ENCODE assay signal across 2 cellular contexts in the genomic region with DNA sequence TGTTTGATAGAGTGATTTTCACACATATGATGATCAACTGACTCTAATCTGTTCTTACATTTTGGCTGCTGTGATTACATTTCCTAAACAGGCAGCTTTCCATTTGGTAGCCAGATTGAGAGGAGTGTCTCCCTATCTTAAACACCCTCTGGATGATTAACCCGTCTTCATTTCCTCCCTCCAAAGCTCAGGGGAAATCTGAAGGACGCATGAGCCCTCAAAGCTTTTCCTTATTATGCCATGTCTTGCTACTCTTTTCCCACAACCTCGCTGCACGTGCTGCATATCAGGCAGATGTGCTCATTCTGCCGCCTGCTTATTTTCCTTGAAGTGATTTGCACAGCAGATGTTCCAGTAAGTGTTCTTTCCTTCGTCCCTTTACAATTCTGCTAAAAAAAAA.
TF ChIP-seq lines count a peak whose summit lies in the region.

No MANE protein-coding gene starts in this region.

TF ChIP-seq in GM23338, 12 proteins besides CTCF, POLR2A, EP300 and RAD21 (continues in another document):
- TF ChIP-seq ZNF114 (CRISPR knock-in tag; IDR thresholded peaks at IDR 0.05) (no peak), JUNB (IDR thresholded peaks at IDR 0.05; ENCODE audit: unreplicated experiment) (no peak), EZH2 (IDR thresholded peaks at IDR 0.05; ENCODE audit: low read depth, unreplicated experiment) (no peak), NANOG (IDR thresholded peaks at IDR 0.05; ENCODE audit: borderline replicate concordance) (no peak), STAT1 (IDR thresholded peaks at IDR 0.05; ENCODE audit: unreplicated experiment) (no peak), ZNF331 (CRISPR knock-in tag; IDR thresholded peaks at IDR 0.05; ENCODE audit: low read depth) (no peak), EZH2phosphoT487 (IDR thresholded peaks at IDR 0.05; ENCODE audit: unreplicated experiment) (no peak), POLR2AphosphoS5 (IDR thresholded peaks at IDR 0.05; ENCODE audit: low read depth) (no peak)
- TF ChIP-seq, protein P1, sequence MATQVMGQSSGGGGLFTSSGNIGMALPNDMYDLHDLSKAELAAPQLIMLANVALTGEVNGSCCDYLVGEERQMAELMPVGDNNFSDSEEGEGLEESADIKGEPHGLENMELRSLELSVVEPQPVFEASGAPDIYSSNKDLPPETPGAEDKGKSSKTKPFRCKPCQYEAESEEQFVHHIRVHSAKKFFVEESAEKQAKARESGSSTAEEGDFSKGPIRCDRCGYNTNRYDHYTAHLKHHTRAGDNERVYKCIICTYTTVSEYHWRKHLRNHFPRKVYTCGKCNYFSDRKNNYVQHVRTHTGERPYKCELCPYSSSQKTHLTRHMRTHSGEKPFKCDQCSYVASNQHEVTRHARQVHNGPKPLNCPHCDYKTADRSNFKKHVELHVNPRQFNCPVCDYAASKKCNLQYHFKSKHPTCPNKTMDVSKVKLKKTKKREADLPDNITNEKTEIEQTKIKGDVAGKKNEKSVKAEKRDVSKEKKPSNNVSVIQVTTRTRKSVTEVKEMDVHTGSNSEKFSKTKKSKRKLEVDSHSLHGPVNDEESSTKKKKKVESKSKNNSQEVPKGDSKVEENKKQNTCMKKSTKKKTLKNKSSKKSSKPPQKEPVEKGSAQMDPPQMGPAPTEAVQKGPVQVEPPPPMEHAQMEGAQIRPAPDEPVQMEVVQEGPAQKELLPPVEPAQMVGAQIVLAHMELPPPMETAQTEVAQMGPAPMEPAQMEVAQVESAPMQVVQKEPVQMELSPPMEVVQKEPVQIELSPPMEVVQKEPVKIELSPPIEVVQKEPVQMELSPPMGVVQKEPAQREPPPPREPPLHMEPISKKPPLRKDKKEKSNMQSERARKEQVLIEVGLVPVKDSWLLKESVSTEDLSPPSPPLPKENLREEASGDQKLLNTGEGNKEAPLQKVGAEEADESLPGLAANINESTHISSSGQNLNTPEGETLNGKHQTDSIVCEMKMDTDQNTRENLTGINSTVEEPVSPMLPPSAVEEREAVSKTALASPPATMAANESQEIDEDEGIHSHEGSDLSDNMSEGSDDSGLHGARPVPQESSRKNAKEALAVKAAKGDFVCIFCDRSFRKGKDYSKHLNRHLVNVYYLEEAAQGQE (IDR thresholded peaks at IDR 0.05; ENCODE audit: unreplicated experiment) = no peak
- TF ChIP-seq, protein P2, sequence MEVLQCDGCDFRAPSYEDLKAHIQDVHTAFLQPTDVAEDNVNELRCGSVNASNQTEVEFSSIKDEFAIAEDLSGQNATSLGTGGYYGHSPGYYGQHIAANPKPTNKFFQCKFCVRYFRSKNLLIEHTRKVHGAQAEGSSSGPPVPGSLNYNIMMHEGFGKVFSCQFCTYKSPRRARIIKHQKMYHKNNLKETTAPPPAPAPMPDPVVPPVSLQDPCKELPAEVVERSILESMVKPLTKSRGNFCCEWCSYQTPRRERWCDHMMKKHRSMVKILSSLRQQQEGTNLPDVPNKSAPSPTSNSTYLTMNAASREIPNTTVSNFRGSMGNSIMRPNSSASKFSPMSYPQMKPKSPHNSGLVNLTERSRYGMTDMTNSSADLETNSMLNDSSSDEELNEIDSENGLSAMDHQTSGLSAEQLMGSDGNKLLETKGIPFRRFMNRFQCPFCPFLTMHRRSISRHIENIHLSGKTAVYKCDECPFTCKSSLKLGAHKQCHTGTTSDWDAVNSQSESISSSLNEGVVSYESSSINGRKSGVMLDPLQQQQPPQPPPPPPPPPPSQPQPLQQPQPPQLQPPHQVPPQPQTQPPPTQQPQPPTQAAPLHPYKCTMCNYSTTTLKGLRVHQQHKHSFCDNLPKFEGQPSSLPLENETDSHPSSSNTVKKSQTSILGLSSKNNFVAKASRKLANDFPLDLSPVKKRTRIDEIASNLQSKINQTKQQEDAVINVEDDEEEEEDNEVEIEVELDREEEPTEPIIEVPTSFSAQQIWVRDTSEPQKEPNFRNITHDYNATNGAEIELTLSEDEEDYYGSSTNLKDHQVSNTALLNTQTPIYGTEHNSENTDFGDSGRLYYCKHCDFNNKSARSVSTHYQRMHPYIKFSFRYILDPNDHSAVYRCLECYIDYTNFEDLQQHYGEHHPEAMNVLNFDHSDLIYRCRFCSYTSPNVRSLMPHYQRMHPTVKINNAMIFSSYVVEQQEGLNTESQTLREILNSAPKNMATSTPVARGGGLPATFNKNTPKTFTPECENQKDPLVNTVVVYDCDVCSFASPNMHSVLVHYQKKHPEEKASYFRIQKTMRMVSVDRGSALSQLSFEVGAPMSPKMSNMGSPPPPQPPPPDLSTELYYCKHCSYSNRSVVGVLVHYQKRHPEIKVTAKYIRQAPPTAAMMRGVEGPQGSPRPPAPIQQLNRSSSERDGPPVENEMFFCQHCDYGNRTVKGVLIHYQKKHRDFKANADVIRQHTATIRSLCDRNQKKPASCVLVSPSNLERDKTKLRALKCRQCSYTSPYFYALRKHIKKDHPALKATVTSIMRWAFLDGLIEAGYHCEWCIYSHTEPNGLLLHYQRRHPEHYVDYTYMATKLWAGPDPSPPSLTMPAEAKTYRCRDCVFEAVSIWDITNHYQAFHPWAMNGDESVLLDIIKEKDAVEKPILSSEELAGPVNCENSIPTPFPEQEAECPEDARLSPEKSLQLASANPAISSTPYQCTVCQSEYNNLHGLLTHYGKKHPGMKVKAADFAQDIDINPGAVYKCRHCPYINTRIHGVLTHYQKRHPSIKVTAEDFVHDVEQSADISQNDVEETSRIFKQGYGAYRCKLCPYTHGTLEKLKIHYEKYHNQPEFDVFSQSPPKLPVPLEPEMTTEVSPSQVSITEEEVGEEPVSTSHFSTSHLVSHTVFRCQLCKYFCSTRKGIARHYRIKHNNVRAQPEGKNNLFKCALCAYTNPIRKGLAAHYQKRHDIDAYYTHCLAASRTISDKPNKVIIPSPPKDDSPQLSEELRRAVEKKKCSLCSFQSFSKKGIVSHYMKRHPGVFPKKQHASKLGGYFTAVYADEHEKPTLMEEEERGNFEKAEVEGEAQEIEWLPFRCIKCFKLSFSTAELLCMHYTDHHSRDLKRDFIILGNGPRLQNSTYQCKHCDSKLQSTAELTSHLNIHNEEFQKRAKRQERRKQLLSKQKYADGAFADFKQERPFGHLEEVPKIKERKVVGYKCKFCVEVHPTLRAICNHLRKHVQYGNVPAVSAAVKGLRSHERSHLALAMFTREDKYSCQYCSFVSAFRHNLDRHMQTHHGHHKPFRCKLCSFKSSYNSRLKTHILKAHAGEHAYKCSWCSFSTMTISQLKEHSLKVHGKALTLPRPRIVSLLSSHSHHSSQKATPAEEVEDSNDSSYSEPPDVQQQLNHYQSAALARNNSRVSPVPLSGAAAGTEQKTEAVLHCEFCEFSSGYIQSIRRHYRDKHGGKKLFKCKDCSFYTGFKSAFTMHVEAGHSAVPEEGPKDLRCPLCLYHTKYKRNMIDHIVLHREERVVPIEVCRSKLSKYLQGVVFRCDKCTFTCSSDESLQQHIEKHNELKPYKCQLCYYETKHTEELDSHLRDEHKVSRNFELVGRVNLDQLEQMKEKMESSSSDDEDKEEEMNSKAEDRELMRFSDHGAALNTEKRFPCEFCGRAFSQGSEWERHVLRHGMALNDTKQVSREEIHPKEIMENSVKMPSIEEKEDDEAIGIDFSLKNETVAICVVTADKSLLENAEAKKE (CRISPR knock-in tag; IDR thresholded peaks at IDR 0.05) = no peak

TF ChIP-seq in H1, 55 proteins besides CTCF, POLR2A, EP300 and RAD21:
- TF ChIP-seq, protein P3, sequence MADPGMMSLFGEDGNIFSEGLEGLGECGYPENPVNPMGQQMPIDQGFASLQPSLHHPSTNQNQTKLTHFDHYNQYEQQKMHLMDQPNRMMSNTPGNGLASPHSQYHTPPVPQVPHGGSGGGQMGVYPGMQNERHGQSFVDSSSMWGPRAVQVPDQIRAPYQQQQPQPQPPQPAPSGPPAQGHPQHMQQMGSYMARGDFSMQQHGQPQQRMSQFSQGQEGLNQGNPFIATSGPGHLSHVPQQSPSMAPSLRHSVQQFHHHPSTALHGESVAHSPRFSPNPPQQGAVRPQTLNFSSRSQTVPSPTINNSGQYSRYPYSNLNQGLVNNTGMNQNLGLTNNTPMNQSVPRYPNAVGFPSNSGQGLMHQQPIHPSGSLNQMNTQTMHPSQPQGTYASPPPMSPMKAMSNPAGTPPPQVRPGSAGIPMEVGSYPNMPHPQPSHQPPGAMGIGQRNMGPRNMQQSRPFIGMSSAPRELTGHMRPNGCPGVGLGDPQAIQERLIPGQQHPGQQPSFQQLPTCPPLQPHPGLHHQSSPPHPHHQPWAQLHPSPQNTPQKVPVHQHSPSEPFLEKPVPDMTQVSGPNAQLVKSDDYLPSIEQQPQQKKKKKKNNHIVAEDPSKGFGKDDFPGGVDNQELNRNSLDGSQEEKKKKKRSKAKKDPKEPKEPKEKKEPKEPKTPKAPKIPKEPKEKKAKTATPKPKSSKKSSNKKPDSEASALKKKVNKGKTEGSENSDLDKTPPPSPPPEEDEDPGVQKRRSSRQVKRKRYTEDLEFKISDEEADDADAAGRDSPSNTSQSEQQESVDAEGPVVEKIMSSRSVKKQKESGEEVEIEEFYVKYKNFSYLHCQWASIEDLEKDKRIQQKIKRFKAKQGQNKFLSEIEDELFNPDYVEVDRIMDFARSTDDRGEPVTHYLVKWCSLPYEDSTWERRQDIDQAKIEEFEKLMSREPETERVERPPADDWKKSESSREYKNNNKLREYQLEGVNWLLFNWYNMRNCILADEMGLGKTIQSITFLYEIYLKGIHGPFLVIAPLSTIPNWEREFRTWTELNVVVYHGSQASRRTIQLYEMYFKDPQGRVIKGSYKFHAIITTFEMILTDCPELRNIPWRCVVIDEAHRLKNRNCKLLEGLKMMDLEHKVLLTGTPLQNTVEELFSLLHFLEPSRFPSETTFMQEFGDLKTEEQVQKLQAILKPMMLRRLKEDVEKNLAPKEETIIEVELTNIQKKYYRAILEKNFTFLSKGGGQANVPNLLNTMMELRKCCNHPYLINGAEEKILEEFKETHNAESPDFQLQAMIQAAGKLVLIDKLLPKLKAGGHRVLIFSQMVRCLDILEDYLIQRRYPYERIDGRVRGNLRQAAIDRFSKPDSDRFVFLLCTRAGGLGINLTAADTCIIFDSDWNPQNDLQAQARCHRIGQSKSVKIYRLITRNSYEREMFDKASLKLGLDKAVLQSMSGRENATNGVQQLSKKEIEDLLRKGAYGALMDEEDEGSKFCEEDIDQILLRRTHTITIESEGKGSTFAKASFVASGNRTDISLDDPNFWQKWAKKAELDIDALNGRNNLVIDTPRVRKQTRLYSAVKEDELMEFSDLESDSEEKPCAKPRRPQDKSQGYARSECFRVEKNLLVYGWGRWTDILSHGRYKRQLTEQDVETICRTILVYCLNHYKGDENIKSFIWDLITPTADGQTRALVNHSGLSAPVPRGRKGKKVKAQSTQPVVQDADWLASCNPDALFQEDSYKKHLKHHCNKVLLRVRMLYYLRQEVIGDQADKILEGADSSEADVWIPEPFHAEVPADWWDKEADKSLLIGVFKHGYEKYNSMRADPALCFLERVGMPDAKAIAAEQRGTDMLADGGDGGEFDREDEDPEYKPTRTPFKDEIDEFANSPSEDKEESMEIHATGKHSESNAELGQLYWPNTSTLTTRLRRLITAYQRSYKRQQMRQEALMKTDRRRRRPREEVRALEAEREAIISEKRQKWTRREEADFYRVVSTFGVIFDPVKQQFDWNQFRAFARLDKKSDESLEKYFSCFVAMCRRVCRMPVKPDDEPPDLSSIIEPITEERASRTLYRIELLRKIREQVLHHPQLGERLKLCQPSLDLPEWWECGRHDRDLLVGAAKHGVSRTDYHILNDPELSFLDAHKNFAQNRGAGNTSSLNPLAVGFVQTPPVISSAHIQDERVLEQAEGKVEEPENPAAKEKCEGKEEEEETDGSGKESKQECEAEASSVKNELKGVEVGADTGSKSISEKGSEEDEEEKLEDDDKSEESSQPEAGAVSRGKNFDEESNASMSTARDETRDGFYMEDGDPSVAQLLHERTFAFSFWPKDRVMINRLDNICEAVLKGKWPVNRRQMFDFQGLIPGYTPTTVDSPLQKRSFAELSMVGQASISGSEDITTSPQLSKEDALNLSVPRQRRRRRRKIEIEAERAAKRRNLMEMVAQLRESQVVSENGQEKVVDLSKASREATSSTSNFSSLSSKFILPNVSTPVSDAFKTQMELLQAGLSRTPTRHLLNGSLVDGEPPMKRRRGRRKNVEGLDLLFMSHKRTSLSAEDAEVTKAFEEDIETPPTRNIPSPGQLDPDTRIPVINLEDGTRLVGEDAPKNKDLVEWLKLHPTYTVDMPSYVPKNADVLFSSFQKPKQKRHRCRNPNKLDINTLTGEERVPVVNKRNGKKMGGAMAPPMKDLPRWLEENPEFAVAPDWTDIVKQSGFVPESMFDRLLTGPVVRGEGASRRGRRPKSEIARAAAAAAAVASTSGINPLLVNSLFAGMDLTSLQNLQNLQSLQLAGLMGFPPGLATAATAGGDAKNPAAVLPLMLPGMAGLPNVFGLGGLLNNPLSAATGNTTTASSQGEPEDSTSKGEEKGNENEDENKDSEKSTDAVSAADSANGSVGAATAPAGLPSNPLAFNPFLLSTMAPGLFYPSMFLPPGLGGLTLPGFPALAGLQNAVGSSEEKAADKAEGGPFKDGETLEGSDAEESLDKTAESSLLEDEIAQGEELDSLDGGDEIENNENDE (IDR thresholded peaks at IDR 0.05; ENCODE audit: insufficient replicate concordance, low read length) = no peak
- no peak for TF ChIP-seq E2F6 (IDR thresholded peaks at IDR 0.05)
- TF ChIP-seq CREB1 (IDR thresholded peaks at IDR 0.05) = no peak
- TF ChIP-seq, protein P4, sequence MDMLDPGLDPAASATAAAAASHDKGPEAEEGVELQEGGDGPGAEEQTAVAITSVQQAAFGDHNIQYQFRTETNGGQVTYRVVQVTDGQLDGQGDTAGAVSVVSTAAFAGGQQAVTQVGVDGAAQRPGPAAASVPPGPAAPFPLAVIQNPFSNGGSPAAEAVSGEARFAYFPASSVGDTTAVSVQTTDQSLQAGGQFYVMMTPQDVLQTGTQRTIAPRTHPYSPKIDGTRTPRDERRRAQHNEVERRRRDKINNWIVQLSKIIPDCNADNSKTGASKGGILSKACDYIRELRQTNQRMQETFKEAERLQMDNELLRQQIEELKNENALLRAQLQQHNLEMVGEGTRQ (IDR thresholded peaks at IDR 0.05; ENCODE audit: low read length) = no peak
- no peak for TF ChIP-seq CHD2 (IDR thresholded peaks at IDR 0.05; ENCODE audit: low read length)
- no peak for TF ChIP-seq KDM1A (IDR thresholded peaks at IDR 0.05; ENCODE audit: borderline replicate concordance, low read length)
- TF ChIP-seq SIN3A (conservative IDR thresholded peaks at IDR 0.05 in 1 of 2, IDR thresholded peaks at IDR 0.05 in 1 of 2; ENCODE audit: low read depth in 1 of 2, low read length in 2 of 2) = no peak
- no peak for TF ChIP-seq EZH2 (IDR thresholded peaks at IDR 0.05; ENCODE audit: low read depth, low read length, severe bottlenecking)
- TF ChIP-seq, protein P5, sequence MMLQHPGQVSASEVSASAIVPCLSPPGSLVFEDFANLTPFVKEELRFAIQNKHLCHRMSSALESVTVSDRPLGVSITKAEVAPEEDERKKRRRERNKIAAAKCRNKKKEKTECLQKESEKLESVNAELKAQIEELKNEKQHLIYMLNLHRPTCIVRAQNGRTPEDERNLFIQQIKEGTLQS (IDR thresholded peaks at IDR 0.05; ENCODE audit: insufficient read depth, low read depth, low read length) = no peak
- no peak for TF ChIP-seq GTF2F1 (IDR thresholded peaks at IDR 0.05; ENCODE audit: borderline replicate concordance, low read depth, low read length)
- no peak for TF ChIP-seq ZNF274 (IDR thresholded peaks at IDR 0.05; ENCODE audit: borderline replicate concordance, extremely low read depth, low read length)
- no peak for TF ChIP-seq TAF7 (optimal IDR thresholded peaks at IDR 0.05; ENCODE audit: borderline replicate concordance, low read depth, low read length)
